ENCODE assay signal across 8 cellular contexts in the genomic region with DNA sequence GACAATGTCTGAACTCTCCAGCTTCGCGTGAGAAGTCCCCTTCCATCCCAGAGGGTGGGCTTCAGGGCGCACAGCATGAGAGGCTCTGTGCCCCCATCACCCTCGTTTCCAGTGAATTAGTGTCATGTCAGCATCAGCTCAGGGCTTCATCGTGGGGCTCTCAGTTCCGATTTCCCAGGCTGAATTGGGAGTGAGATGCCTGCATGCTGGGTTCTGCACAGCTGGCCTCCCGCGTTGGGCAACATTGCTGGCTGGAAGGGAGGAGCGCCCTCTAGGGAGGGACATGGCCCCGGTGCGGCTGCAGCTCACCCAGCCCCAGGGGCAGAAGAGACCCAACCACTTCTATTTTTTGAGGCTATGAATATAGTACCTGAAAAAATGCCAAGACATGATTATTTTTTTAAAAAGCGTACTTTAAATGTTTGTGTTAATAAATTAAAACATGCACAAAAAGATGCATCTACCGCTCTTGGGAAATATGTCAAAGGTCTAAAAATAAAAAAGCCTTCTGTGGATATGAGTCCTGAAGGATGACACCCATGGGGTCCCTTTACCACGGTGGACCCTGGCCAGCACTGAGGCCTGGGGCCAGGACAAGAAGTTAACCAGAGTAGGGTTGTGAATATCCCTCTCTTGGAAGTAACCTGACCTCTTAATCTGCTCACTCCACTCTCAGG. TPM values are rescaled to one million over a fixed set of nuclear protein-coding genes. Genes with fewer than 3 reads are reported as not detected.
DNase-seq lines count a peak whose midpoint lies in the region; TF ChIP-seq lines count a peak whose summit lies in the region.

No MANE protein-coding gene starts in this region.

- H3K9me2 ChIP-seq in PC-9 (ENCODE audit: insufficient read depth): no peaks in the 10 kb centered on the region

- no peaks in the 10 kb centered on the region for H3K79me2 ChIP-seq in PC-9 (ENCODE audit: low read depth)
- no peaks in the 10 kb centered on the region for H3K79me2 ChIP-seq in parathyroid adenoma

- no peak overlapping the region for H3K9ac ChIP-seq in parathyroid adenoma

- H3K4me1 ChIP-seq in Caco-2 (peaks cover 10% of the 10 kb centered on the region; the same call in 1 of the 2 replicates), PC-9 (replicated peaks; ENCODE audit: insufficient read depth) (peaks cover 29% of the 10 kb centered on the region), parathyroid adenoma (no peaks in the 10 kb centered on the region)

- H3F3A ChIP-seq in PC-9 (ENCODE audit: insufficient read depth, low read depth): peaks cover 22% of the 10 kb centered on the region

- no peak overlapping the region for H3K4me2 ChIP-seq in PC-9
- H3K4me2 ChIP-seq in parathyroid adenoma (ENCODE audit: low read length): no peak overlapping the region

- H3K4me3 Mint-ChIP-seq in Caco-2 (ENCODE audit: unreplicated experiment): no peak overlapping the region
- no peak overlapping the region for H3K4me3 Mint-ChIP-seq in type B pancreatic cell

- H3K4me3 ChIP-seq in Caco-2 (ENCODE audit: low read depth, low read length) (no peak overlapping the region), PC-9 (no peak overlapping the region), foreskin fibroblast (ENCODE audit: low read depth in 1 of 2, low read length in 2 of 2) (no peak overlapping the region), parathyroid adenoma (ENCODE audit: low read depth, low read length) (no peak overlapping the region)

- POLR2A ChIA-PET in Caco-2 (lab: Charles Lee): no interaction called here
- POLR2A ChIA-PET in PC-9 (lab: Charles Lee; ENCODE audit: unreplicated experiment): no interaction called here

- DNase-seq in Caco-2 (peak; percentile 53 to 57), HCEC 1CT (peak; percentile 54), PC-9 (peak in 1 of 2 experiments; percentile 77), foreskin fibroblast (peak; percentile 9 to 47), type B pancreatic cell (ENCODE audit: extremely low spot score, unreplicated experiment) (no peak), NCI-H345 (lab: John Stamatoyannopoulos, UW) (no peak)
- DNase-seq in activated T-cell treated with anti-CD3 and anti-CD28 coated beads, Interleukin-2, amount 50 U/mL, for 48 hours: peak; percentile 69 to 81

- H3K9me3 ChIP-seq in Caco-2 (no peaks in the 10 kb centered on the region), PC-9 (ENCODE audit: insufficient read depth, low read depth) (no peaks in the 10 kb centered on the region), parathyroid adenoma (ENCODE audit: control insufficient read depth, low read length) (no peaks in the 10 kb centered on the region)

- H3K27ac Mint-ChIP-seq in Caco-2 (ENCODE audit: unreplicated experiment) (no peak overlapping the region), type B pancreatic cell (no peak overlapping the region)

- H3K27ac ChIP-seq in PC-9 (no peak overlapping the region), parathyroid adenoma (no peak overlapping the region)

- no peaks in the 10 kb centered on the region for H4K20me1 ChIP-seq in PC-9 (ENCODE audit: insufficient read depth)

- H2AFZ ChIP-seq in PC-9 (no peak overlapping the region), parathyroid adenoma (no peak overlapping the region)

- no peaks in the 10 kb centered on the region for H3K36me3 Mint-ChIP-seq in Caco-2 (ENCODE audit: insufficient read depth, unreplicated experiment)
- H3K36me3 Mint-ChIP-seq in type B pancreatic cell: no peaks in the 10 kb centered on the region

- BruUV-seq in Caco-2 (replicated peaks; lab: Mats Ljungman, UMichigan): no TSS peak
- BruUV-seq in PC-9 (replicated peaks; lab: Mats Ljungman, UMichigan): no TSS peak

- H3K27me3 Mint-ChIP-seq in Caco-2 (ENCODE audit: insufficient read depth, unreplicated experiment) (peaks cover 2% of the 10 kb centered on the region), type B pancreatic cell (peaks cover 31% of the 10 kb centered on the region)

- H3K36me3 ChIP-seq in Caco-2 (ENCODE audit: control insufficient read depth, insufficient read depth, low read length) (no peaks in the 10 kb centered on the region), PC-9 (ENCODE audit: low read depth) (no peaks in the 10 kb centered on the region), parathyroid adenoma (ENCODE audit: control insufficient read depth, insufficient read depth, low read length) (no peaks in the 10 kb centered on the region)

- no peaks in the 10 kb centered on the region for H3K9me3 Mint-ChIP-seq in Caco-2 (ENCODE audit: unreplicated experiment)
- no peaks in the 10 kb centered on the region for H3K9me3 Mint-ChIP-seq in type B pancreatic cell

- intact Hi-C loops in Caco-2 (cut with micrococcal nuclease; ENCODE audit: unreplicated experiment): no loop called here
- intact Hi-C loops in PC-9 (cut with micrococcal nuclease; ENCODE audit: unreplicated experiment): loop anchor here (1.0 to 10.0 kb wide), 3 partner anchors 30 to 288 kb away; a partner anchor contains a TSS

- TF ChIP-seq CTCF in Caco-2 (IDR thresholded peaks at IDR 0.05; ENCODE audit: insufficient read depth in 1 of 2, low read depth in 1 of 2, low read length in 1 of 2, severe bottlenecking in 1 of 2, unreplicated experiment in 1 of 2): peak; percentile 49 to 62
- peak; percentile 86 for TF ChIP-seq CTCF in PC-9 (conservative IDR thresholded peaks at IDR 0.05)
- TF ChIP-seq CTCF in foreskin fibroblast (IDR thresholded peaks at IDR 0.05; ENCODE audit: low read depth, low read length): peak; percentile 82
- peak; percentile 71 for TF ChIP-seq CTCF in parathyroid adenoma (IDR thresholded peaks at IDR 0.05)
- TF ChIP-seq CTCF in type B pancreatic cell (conservative IDR thresholded peaks at IDR 0.05): peak; percentile 73

- H3K4me1 Mint-ChIP-seq in Caco-2 (ENCODE audit: low read depth, unreplicated experiment): no peaks in the 10 kb centered on the region
- H3K4me1 Mint-ChIP-seq in type B pancreatic cell (ENCODE audit: unreplicated experiment): no peaks in the 10 kb centered on the region

- CTCF ChIA-PET in Caco-2 (lab: Charles Lee): interaction anchor here (0.5 to 0.7 kb wide), 2 partner anchors 85 to 329 kb away, joined by 3 to 4 read pairs; no protein-coding TSS in a partner anchor
- CTCF ChIA-PET in PC-9 (lab: Charles Lee): interaction anchor here (0.6 to 1.5 kb wide), 4 partner anchors 10 to 329 kb away, joined by 3 to 5 read pairs (median 4); no protein-coding TSS in a partner anchor

- no peaks in the 10 kb centered on the region for H3K27me3 ChIP-seq in Caco-2 (replicated peaks; ENCODE audit: control insufficient read depth, insufficient read depth, low read length)
- H3K27me3 ChIP-seq in PC-9 (ENCODE audit: insufficient read depth, low read depth): no peaks in the 10 kb centered on the region
- H3K27me3 ChIP-seq in parathyroid adenoma (ENCODE audit: control insufficient read depth, insufficient read depth, low read length): no peaks in the 10 kb centered on the region

RNA-seq across cellular contexts. Expression of a gene that starts 10.5 kb away (rescaled TPM):
- total RNA-seq in Caco-2 (2022) (not detected in 2 replicates), PC-9 (2021) (not detected in 2 replicates), type B pancreatic cell (ENCODE audit: low replicate concordance) (not detected in 2 replicates)

RNA-seq across cellular contexts. Expression of a gene that starts 27.6 kb away (rescaled TPM):
- total RNA-seq in Caco-2 (2022) (not detected in 2 replicates), PC-9 (2021) (1.1 and 1.2 TPM in 2 replicates), type B pancreatic cell (ENCODE audit: low replicate concordance) (not detected in 2 replicates)

RNA-seq across cellular contexts. Expression of a gene that starts 45.5 kb away (rescaled TPM):
- not detected in 2 replicates for total RNA-seq in Caco-2 (2022)
- not detected in 2 replicates for total RNA-seq in PC-9 (2021)
- not detected in 2 replicates for total RNA-seq in type B pancreatic cell (ENCODE audit: low replicate concordance)

RNA-seq across cellular contexts. Expression of a gene that starts 60.0 kb away (rescaled TPM):
- total RNA-seq in Caco-2 (2022) (0.09 and 0.30 TPM in 2 replicates), PC-9 (2021) (0.85 and 0.88 TPM in 2 replicates), type B pancreatic cell (ENCODE audit: low replicate concordance) (1.2 and 1.9 TPM in 2 replicates)

Comparison
In these comparisons a context has a peak if more than half of its experiments do, and no peak if none do; other contexts are left out.
1. DNase-seq: peak in Caco-2 (2 of 2), HCEC 1CT (single experiment), activated T-cell treated with anti-CD3 and anti-CD28 coated beads, Interleukin-2, amount 50 U/mL, for 48 hours (2 of 2) and foreskin fibroblast (2 of 2); none in type B pancreatic cell (single experiment) and NCI-H345 (single experiment).
2. Peak in every context shown above with its lines, with median percentiles within 50 percentile points of each other: CTCF ChIP-seq.